ENCODE assay signal across 2 cellular contexts in the genomic region with DNA sequence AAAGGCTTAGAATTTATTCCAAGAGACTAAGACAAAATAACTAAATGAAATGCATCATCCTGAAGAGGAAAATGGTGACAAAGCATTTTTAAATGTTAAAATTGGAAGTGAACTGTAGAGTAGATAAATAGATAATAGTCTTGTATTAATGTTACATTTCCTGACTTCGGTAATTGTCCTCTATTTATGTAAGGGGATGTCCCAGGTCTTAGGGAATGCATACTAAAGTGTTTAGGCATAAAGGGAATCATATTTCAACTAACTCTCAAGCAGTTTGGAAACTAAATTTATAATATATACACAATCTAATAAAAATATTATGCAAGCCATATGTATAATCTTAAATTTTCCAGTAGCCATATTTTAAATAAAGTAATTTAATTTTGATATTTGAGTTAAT.
TF ChIP-seq lines count a peak whose summit lies in the region.

No MANE protein-coding gene starts in this region.

TF ChIP-seq in SK-N-SH treated with all-trans-retinoic acid at 6 μM for 48 hours, 23 proteins besides CTCF, POLR2A, EP300 and RAD21 (continued from another document):
- TF ChIP-seq, protein P1, sequence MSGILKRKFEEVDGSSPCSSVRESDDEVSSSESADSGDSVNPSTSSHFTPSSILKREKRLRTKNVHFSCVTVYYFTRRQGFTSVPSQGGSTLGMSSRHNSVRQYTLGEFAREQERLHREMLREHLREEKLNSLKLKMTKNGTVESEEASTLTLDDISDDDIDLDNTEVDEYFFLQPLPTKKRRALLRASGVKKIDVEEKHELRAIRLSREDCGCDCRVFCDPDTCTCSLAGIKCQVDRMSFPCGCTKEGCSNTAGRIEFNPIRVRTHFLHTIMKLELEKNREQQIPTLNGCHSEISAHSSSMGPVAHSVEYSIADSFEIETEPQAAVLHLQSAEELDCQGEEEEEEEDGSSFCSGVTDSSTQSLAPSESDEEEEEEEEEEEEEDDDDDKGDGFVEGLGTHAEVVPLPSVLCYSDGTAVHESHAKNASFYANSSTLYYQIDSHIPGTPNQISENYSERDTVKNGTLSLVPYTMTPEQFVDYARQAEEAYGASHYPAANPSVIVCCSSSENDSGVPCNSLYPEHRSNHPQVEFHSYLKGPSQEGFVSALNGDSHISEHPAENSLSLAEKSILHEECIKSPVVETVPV (CRISPR knock-in tag; IDR thresholded peaks at IDR 0.05), result no peak
- no peak for TF ChIP-seq RARB (CRISPR knock-in tag; IDR thresholded peaks at IDR 0.05)
- TF ChIP-seq ARNTL (CRISPR knock-in tag; IDR thresholded peaks at IDR 0.05; ENCODE audit: borderline replicate concordance, low read depth), result no peak
- TF ChIP-seq ZFP30 (CRISPR knock-in tag; IDR thresholded peaks at IDR 0.05), result no peak
- no peak for TF ChIP-seq GLIS3 (CRISPR knock-in tag; IDR thresholded peaks at IDR 0.05)

TF ChIP-seq in SK-N-SH, 30 proteins besides CTCF, POLR2A, EP300 and RAD21 (continued from another document):
- TF ChIP-seq, protein P2, sequence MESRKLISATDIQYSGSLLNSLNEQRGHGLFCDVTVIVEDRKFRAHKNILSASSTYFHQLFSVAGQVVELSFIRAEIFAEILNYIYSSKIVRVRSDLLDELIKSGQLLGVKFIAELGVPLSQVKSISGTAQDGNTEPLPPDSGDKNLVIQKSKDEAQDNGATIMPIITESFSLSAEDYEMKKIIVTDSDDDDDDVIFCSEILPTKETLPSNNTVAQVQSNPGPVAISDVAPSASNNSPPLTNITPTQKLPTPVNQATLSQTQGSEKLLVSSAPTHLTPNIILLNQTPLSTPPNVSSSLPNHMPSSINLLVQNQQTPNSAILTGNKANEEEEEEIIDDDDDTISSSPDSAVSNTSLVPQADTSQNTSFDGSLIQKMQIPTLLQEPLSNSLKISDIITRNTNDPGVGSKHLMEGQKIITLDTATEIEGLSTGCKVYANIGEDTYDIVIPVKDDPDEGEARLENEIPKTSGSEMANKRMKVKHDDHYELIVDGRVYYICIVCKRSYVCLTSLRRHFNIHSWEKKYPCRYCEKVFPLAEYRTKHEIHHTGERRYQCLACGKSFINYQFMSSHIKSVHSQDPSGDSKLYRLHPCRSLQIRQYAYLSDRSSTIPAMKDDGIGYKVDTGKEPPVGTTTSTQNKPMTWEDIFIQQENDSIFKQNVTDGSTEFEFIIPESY (IDR thresholded peaks at IDR 0.05; ENCODE audit: borderline replicate concordance, low read depth), result no peak
- no peak for TF ChIP-seq FOXM1 (IDR thresholded peaks at IDR 0.05; ENCODE audit: low read depth)
- no peak for TF ChIP-seq ELF1 (IDR thresholded peaks at IDR 0.05)
- TF ChIP-seq, protein P3, sequence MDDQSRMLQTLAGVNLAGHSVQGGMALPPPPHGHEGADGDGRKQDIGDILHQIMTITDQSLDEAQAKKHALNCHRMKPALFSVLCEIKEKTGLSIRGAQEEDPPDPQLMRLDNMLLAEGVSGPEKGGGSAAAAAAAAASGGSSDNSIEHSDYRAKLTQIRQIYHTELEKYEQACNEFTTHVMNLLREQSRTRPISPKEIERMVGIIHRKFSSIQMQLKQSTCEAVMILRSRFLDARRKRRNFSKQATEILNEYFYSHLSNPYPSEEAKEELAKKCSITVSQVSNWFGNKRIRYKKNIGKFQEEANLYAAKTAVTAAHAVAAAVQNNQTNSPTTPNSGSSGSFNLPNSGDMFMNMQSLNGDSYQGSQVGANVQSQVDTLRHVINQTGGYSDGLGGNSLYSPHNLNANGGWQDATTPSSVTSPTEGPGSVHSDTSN (IDR thresholded peaks at IDR 0.05), result no peak
- TF ChIP-seq, protein P4, sequence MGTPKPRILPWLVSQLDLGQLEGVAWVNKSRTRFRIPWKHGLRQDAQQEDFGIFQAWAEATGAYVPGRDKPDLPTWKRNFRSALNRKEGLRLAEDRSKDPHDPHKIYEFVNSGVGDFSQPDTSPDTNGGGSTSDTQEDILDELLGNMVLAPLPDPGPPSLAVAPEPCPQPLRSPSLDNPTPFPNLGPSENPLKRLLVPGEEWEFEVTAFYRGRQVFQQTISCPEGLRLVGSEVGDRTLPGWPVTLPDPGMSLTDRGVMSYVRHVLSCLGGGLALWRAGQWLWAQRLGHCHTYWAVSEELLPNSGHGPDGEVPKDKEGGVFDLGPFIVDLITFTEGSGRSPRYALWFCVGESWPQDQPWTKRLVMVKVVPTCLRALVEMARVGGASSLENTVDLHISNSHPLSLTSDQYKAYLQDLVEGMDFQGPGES (IDR thresholded peaks at IDR 0.05; ENCODE audit: low read depth, low read length), result no peak
- TF ChIP-seq, protein P5, sequence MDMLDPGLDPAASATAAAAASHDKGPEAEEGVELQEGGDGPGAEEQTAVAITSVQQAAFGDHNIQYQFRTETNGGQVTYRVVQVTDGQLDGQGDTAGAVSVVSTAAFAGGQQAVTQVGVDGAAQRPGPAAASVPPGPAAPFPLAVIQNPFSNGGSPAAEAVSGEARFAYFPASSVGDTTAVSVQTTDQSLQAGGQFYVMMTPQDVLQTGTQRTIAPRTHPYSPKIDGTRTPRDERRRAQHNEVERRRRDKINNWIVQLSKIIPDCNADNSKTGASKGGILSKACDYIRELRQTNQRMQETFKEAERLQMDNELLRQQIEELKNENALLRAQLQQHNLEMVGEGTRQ (IDR thresholded peaks at IDR 0.05; ENCODE audit: borderline replicate concordance, low read depth, low read length), result no peak
- TF ChIP-seq NRF1 (IDR thresholded peaks at IDR 0.05; ENCODE audit: low read depth, low read length), result no peak
- no peak for TF ChIP-seq TEAD4 (IDR thresholded peaks at IDR 0.05; ENCODE audit: borderline replicate concordance, insufficient read depth)
- TF ChIP-seq RXRA (IDR thresholded peaks at IDR 0.05; ENCODE audit: borderline replicate concordance, low read depth), result no peak
- no peak for TF ChIP-seq CHD2 (IDR thresholded peaks at IDR 0.05; ENCODE audit: low read length, partially characterized antibody)
- TF ChIP-seq EZH2phosphoT487 (IDR thresholded peaks at IDR 0.05; ENCODE audit: borderline replicate concordance, low read depth), result no peak
- no peak for TF ChIP-seq MXI1 (IDR thresholded peaks at IDR 0.05; ENCODE audit: low read depth, low read length)
- TF ChIP-seq GATA2 (CRISPR knock-in tag; IDR thresholded peaks at IDR 0.05), result no peak
- no peak for TF ChIP-seq MEF2A (IDR thresholded peaks at IDR 0.05; ENCODE audit: borderline replicate concordance, low read depth)
- no peak for TF ChIP-seq SMC3 (IDR thresholded peaks at IDR 0.05; ENCODE audit: low read depth, low read length)
